Comparison of ENCODE assay signal across 1 cellular context in the genomic region with DNA sequence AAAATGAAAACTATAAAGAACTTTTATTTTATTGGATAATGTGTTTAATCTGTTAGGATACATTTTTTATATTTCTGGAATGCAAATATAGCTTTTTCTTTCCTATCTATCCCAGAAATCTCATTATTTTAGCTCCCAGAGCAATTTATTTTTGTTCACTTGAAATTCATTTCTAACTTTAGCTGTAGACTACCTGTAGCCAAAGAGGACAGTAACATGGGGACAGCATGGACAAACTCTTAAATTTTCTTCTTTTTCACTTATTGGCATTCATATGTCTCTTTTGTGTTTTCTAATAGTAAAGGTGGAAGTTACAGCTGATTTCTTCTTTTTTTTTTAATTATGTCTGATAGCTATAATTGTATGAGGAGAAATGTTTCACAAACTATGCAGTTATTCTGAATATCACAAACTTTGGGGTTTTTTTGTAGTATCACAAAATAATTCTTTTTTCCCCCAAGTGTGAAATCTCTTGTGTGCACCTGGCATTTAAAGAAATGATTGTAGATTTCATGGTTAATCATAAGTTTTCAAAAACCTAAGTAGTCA.
TF ChIP-seq lines count a peak whose summit lies in the region.

No MANE protein-coding gene starts in this region.

TF ChIP-seq in K562, 482 proteins besides CTCF, POLR2A, EP300 and RAD21:
- TF ChIP-seq FOSL1 (tag; conservative IDR thresholded peaks at IDR 0.05) (peak; percentile 14; the same call in 1 of the 2 replicates), RBM22 (IDR thresholded peaks at IDR 0.05; ENCODE audit: low read depth, low read length, poor library complexity, severe bottlenecking) (no peak)
